Comparison of ENCODE assay signal across 8 cellular contexts in the genomic region with DNA sequence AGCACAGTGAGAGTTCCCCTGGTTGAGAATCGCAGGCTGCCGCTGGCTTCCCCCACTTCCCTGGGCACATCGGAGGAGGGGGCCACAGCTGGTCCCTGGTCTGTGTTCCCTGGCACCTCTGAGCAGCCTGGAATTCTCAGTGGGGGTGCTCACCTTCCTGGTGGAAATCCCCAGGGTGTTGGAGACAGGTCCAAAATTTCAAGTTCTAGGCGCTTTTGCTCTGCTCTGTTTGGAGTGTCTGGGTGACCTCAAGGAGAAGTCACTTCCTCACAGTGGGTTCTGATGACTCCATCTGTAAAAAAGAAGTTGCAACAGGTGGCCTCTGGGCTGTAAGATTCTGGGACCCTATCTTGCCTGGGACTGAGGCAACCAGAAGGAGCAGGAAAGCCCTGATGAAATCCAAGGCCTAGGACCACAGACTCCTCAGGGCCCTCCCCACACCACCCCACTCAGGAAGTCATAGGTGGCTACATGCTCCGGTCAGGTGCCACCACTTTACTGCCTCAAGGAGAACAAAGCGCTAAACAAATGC. TPM values are rescaled to one million over a fixed set of nuclear protein-coding genes. Genes with fewer than 3 reads are reported as not detected.
DNase-seq lines count a peak whose midpoint lies in the region; ATAC-seq, FAIRE-seq and TF ChIP-seq lines count a peak whose summit lies in the region.

A gene with protein sequence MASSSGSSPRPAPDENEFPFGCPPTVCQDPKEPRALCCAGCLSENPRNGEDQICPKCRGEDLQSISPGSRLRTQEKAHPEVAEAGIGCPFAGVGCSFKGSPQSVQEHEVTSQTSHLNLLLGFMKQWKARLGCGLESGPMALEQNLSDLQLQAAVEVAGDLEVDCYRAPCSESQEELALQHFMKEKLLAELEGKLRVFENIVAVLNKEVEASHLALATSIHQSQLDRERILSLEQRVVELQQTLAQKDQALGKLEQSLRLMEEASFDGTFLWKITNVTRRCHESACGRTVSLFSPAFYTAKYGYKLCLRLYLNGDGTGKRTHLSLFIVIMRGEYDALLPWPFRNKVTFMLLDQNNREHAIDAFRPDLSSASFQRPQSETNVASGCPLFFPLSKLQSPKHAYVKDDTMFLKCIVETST (minus strand): TSS at position 400 of the 532 bp plus-strand sequence. CDS start 721 bp downstream, outside the sequence.

- no peak for FAIRE-seq in astrocyte (lab: Jason Lieb, UNC)

- ATAC-seq in DND-41 (ENCODE audit: insufficient read depth, low read depth) (0 out of 3 replicates have a peak, but pooled peaks have one; percentile 15), GM21447 (IDR thresholded peaks at IDR 0.05; ENCODE audit: unreplicated experiment) (peak; percentile 19)

- H3K27ac Mint-ChIP-seq in astrocyte (ENCODE audit: unreplicated experiment) = peak within 1 kb of the TSS; percentile 87
- no peak within 1 kb of the TSS for H3K27ac Mint-ChIP-seq in progenitor cell of endocrine pancreas

- H3K4me2 ChIP-seq in DND-41 (ENCODE audit: insufficient read depth, low read length) = no peak within 1 kb of the TSS
- H3K4me2 ChIP-seq in astrocyte (ENCODE audit: low read length) = peak within 1 kb of the TSS; percentile 56

- intact Hi-C loops in dorsolateral prefrontal cortex (cut with DNase I) = loop anchor here in 1 of 2 donors (10.0 kb wide), 1 partner anchor 302 kb away; no protein-coding TSS in a partner anchor

- no peaks in the 10 kb centered on the region for H3K36me3 ChIP-seq in DND-41 (ENCODE audit: insufficient read depth, low read length)
- no peaks in the 10 kb centered on the region for H3K36me3 ChIP-seq in astrocyte (ENCODE audit: insufficient read depth, low read length)

- H3K9me3 ChIP-seq in DND-41 (ENCODE audit: insufficient read depth, low read length, severe bottlenecking) (no peaks in the 10 kb centered on the region), astrocyte (ENCODE audit: insufficient read depth, low read depth, low read length) (no peaks in the 10 kb centered on the region)

- H3K9me3 Mint-ChIP-seq in astrocyte (ENCODE audit: unreplicated experiment) (no peaks in the 10 kb centered on the region), progenitor cell of endocrine pancreas (ENCODE audit: low read depth) (no peaks in the 10 kb centered on the region)

- no peaks in the 10 kb centered on the region for H3K36me3 Mint-ChIP-seq in astrocyte (ENCODE audit: low read depth, unreplicated experiment)
- no peaks in the 10 kb centered on the region for H3K36me3 Mint-ChIP-seq in progenitor cell of endocrine pancreas (ENCODE audit: insufficient read depth)

- H2AFZ ChIP-seq in DND-41 (ENCODE audit: low read depth, low read length) (no peak within 1 kb of the TSS), astrocyte (ENCODE audit: low read depth, low read length) (no peak within 1 kb of the TSS)

- H4K20me1 ChIP-seq in DND-41 (ENCODE audit: insufficient read depth, low read length) (no peaks in the 10 kb centered on the region), astrocyte (ENCODE audit: insufficient read depth, low read length) (no peaks in the 10 kb centered on the region)

- H3K27me3 ChIP-seq in DND-41 (ENCODE audit: insufficient read depth, low read length, poor library complexity) (no peaks in the 10 kb centered on the region), astrocyte (ENCODE audit: insufficient read depth, low read length) (no peaks in the 10 kb centered on the region), dorsolateral prefrontal cortex (no peaks in the 10 kb centered on the region)

- DNase-seq in DND-41 (no peak), LHCN-M2 (ENCODE audit: low read depth) (peak; percentile 37), astrocyte (ENCODE audit: low read depth) (no peak), progenitor cell of endocrine pancreas (ENCODE audit: low spot score, unreplicated experiment) (no peak), nucleus accumbens (lab: John Stamatoyannopoulos, UW) (no peak), dorsolateral prefrontal cortex (no peak), mesenteric fat pad (ENCODE audit: low spot score) (no peak)

- H3K27me3 Mint-ChIP-seq in astrocyte (ENCODE audit: low read depth, unreplicated experiment) = no peaks in the 10 kb centered on the region
- peaks cover 11% of the 10 kb centered on the region for H3K27me3 Mint-ChIP-seq in progenitor cell of endocrine pancreas

- H3K4me1 ChIP-seq in DND-41 (ENCODE audit: insufficient read depth, low read length) (peaks cover 39% of the 10 kb centered on the region), astrocyte (ENCODE audit: insufficient read depth, low read length) (peaks cover 34% of the 10 kb centered on the region)

- no peak within 1 kb of the TSS; the same call in 1 of the 2 replicates for H3K9ac ChIP-seq in DND-41 (ENCODE audit: low read depth, low read length)
- H3K9ac ChIP-seq in astrocyte (ENCODE audit: low read length) = peak within 1 kb of the TSS; percentile 66

- peak within 1 kb of the TSS; percentile 34 for H3K4me3 Mint-ChIP-seq in astrocyte (ENCODE audit: unreplicated experiment)
- H3K4me3 Mint-ChIP-seq in progenitor cell of endocrine pancreas (ENCODE audit: low read depth) = peak within 1 kb of the TSS; percentile 71

- H3K4me3 ChIP-seq in DND-41 (ENCODE audit: low read depth in 1 of 2, low read length in 2 of 2) = no peak within 1 kb of the TSS
- H3K4me3 ChIP-seq in astrocyte (ENCODE audit: insufficient read depth, low read depth, low read length) = no peak within 1 kb of the TSS
- peak within 1 kb of the TSS in 1 of 59 donors; percentile 91 for H3K4me3 ChIP-seq in dorsolateral prefrontal cortex

- H3K4me1 Mint-ChIP-seq in astrocyte (ENCODE audit: low read depth, unreplicated experiment) = peaks cover 21% of the 10 kb centered on the region
- H3K4me1 Mint-ChIP-seq in progenitor cell of endocrine pancreas (ENCODE audit: low read depth) = peaks cover 17% of the 10 kb centered on the region

- TF ChIP-seq CTCF in DND-41 (IDR thresholded peaks at IDR 0.05; ENCODE audit: borderline replicate concordance, extremely low read depth, low read length, poor library complexity, severe bottlenecking) = no peak
- no peak for TF ChIP-seq CTCF in astrocyte (IDR thresholded peaks at IDR 0.05; ENCODE audit: insufficient read depth, low read depth, low read length)
- no peak for TF ChIP-seq CTCF in progenitor cell of endocrine pancreas (IDR thresholded peaks at IDR 0.05; ENCODE audit: unreplicated experiment)
- no peak for TF ChIP-seq CTCF in dorsolateral prefrontal cortex (IDR thresholded peaks at IDR 0.05 in 54 of 56, conservative IDR thresholded peaks at IDR 0.05 in 2 of 56; ENCODE audit: low read depth in 1 of 56, partially characterized antibody in 56 of 56)

- H3K27ac ChIP-seq in DND-41 (ENCODE audit: low read length) (peak within 1 kb of the TSS; percentile 36; the same call in 1 of the 2 replicates), astrocyte (ENCODE audit: low read depth, low read length) (peak within 1 kb of the TSS; percentile 52), dorsolateral prefrontal cortex (peak within 1 kb of the TSS in 20 of 59 donors; percentile 7 to 93 (median 37))

- H3K79me2 ChIP-seq in DND-41 (ENCODE audit: insufficient read depth, low read length) (no peaks in the 10 kb centered on the region), astrocyte (ENCODE audit: insufficient read depth, low read length) (no peaks in the 10 kb centered on the region)

RNA-seq across cellular contexts. Expression of the gene that starts here (rescaled TPM):
- 0.90 and 0.98 TPM in 2 replicates for total RNA-seq in LHCN-M2 (2014; rRNA removed)
- 1.2 TPM for polyA plus RNA-seq in LHCN-M2 (2012)
- 4.2 and 4.7 TPM in 2 replicates for total RNA-seq in astrocyte
- 6.7 TPM in 2 replicates for total RNA-seq in progenitor cell of endocrine pancreas
- 10 to 100 TPM in 57 of 120 experiments, 1 to 10 TPM in 63; 3.8 to 25.3 (median 9.8) TPM for total RNA-seq in dorsolateral prefrontal cortex
- total RNA-seq in mesenteric fat pad = 1.6 TPM
